ENCODE assay signal across 29 cellular contexts in genomic region chr16:1390239-1390638, GRCh38. TPM values are rescaled to one million over a fixed set of nuclear protein-coding genes. Genes with fewer than 3 reads are reported as not detected.
"Had no signal": no experiment of that assay in that cellular context is flagged by ENCODE, and none has a peak within 500 bp of the region (broad histone marks: within the 10 kb centered on the region; RNA-seq: fewer than 3 reads in every experiment).

No MANE protein-coding gene starts in this region.

- ATAC-seq: gastrocnemius medialis; left lobe of liver; natural killer cell; pancreas; sciatic nerve; stimulated activated effector memory CD8-positive, alpha-beta T cell treated with anti-CD3 and anti-CD28 coated beads, Interleukin-12 subunit alpha, Interleukin-12 subunit beta, amount 100 ng/mL, for 72 hours; stimulated activated naive CD8-positive, alpha-beta T cell treated with anti-CD3 and anti-CD28 coated beads, Interleukin-15, Interleukin-2, amounts not matched to agents 100 U/mL and 50 U/mL, for 24 hours had no signal

- H3K27me3 ChIP-seq: gastrocnemius medialis, neutrophil, pancreas, testis, tibial artery had no signal

- H3K4me1 Mint-ChIP-seq: memory B cell; stimulated activated effector memory CD8-positive, alpha-beta T cell treated with anti-CD3 and anti-CD28 coated beads, Interleukin-12 subunit alpha, Interleukin-12 subunit beta, amount 100 ng/mL, for 72 hours had no signal

- H3K4me2 ChIP-seq: smooth muscle cell had no signal

- H3K27ac Mint-ChIP-seq: memory B cell; natural killer cell; progenitor cell of endocrine pancreas; stimulated activated effector memory CD8-positive, alpha-beta T cell treated with anti-CD3 and anti-CD28 coated beads, Interleukin-12 subunit alpha, Interleukin-12 subunit beta, amount 100 ng/mL, for 72 hours; type B pancreatic cell had no signal

- H3K9me3 ChIP-seq: gastrocnemius medialis, neutrophil, pancreas, testis, tibial artery had no signal

- H3K9me3 Mint-ChIP-seq: memory B cell; natural killer cell; stimulated activated effector memory CD8-positive, alpha-beta T cell treated with anti-CD3 and anti-CD28 coated beads, Interleukin-12 subunit alpha, Interleukin-12 subunit beta, amount 100 ng/mL, for 72 hours; type B pancreatic cell had no signal

- H3K4me3 Mint-ChIP-seq: memory B cell; natural killer cell; stimulated activated effector memory CD8-positive, alpha-beta T cell treated with anti-CD3 and anti-CD28 coated beads, Interleukin-12 subunit alpha, Interleukin-12 subunit beta, amount 100 ng/mL, for 72 hours; type B pancreatic cell had no signal

- H3K27ac ChIP-seq: coronary artery, gastrocnemius medialis, neutrophil, pancreas, testis, tibial artery had no signal

- H3K27me3 Mint-ChIP-seq: memory B cell, progenitor cell of endocrine pancreas, type B pancreatic cell had no signal

- DNase-seq: dermis blood vessel endothelial cell; effector memory CD4-positive, alpha-beta T cell; foreskin fibroblast; gastrocnemius medialis; head of caudate nucleus; kidney; natural killer cell; pancreas; stimulated activated CD4-positive, alpha-beta T cell treated with anti-CD3 and anti-CD28 coated beads, Interleukin-12 subunit alpha, Interleukin-12 subunit beta, amount 100 ng/mL, for 4 hours; stimulated activated CD4-positive, alpha-beta T cell treated with anti-CD3 and anti-CD28 coated beads, Interleukin-1b, Interleukin-23, amount 100 ng/mL, for 48 hours; stimulated activated CD4-positive, alpha-beta T cell treated with anti-CD3 and anti-CD28 coated beads, Interleukin-4, amount 100 ng/mL, for 1 hour; stimulated activated naive CD8-positive, alpha-beta T cell treated with anti-CD3 and anti-CD28 coated beads, Interleukin-15, Interleukin-2, amounts not matched to agents 100 U/mL and 50 U/mL, for 24 hours; substantia nigra; testis; tibial artery had no signal

- H3K4me1 ChIP-seq: gastrocnemius medialis, pancreas, testis, tibial artery had no signal

- H3K36me3 Mint-ChIP-seq: natural killer cell, type B pancreatic cell had no signal

- H3K4me3 ChIP-seq: coronary artery, gastrocnemius medialis, lung, pancreas, smooth muscle cell, testis, tibial artery had no signal

RNA-seq across cellular contexts. Expression of gene PERCC1, which starts 40.6 kb away (rescaled TPM):
- total RNA-seq: dermis blood vessel endothelial cell, gastrocnemius medialis, glomerular endothelial cell, kidney, left lobe of liver, sciatic nerve, smooth muscle cell had no signal
- polyA plus RNA-seq: esophagus, liver, neural cell, pancreas, smooth muscle cell had no signal
